Comparison of ENCODE assay signal across 8 cellular contexts in the genomic region with DNA sequence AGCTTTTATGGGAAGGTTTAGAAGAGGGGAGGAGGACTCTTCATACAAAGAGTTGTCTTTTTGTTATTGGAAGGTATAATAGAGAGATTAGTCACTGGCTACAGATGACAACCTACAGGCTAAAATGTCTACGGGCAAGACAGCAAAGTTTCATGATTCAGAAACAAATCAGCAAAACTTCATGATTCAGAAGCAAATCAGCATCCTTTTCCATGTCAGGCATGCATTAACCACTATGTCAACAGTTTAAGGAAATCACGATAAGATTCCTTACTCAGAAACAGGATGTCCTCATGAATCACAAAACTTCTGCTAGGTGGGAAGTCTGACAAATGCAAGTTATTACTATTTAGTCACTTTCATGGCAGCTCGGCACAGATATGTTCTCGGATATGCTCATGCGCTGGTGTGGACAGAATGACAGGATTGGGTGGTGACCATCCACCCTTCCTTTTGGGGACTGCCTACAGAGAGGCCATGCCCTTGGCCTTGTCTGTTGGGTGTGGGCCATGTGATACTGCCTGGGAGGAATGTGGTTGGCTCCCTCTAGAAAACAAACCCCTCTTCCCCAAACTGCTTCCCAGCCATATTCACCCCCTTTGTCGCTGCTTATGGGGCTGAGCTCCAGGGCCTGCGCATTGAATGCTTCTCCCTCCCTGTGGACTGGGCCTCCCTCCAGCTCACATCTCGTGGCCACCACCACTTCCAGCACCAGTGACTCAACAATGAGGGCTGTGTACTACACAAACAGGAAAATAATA. TPM values are rescaled to one million over a fixed set of nuclear protein-coding genes. Genes with fewer than 3 reads are reported as not detected.
A peak's percentile ranks its signal among the peaks of the same experiment; 100 is the strongest.
DNase-seq lines count a peak whose midpoint lies in the region; ATAC-seq and TF ChIP-seq lines count a peak whose summit lies in the region.

No MANE protein-coding gene starts in this region.

- TF ChIP-seq POLR2A in breast epithelium (IDR thresholded peaks at IDR 0.05) (no peak), testis (IDR thresholded peaks at IDR 0.05) (no peak)

- H3K4me1 ChIP-seq in breast epithelium (peaks cover 15 to 40% of the 10 kb centered on the region in 2 donors), testis (peaks cover 18% of the 10 kb centered on the region)

- WGBS in testis, 2 donors, result 54 to 65% methylated on average over 8 of the region's 8 CpGs

- peak overlapping the region; percentile 96 for H3K27ac ChIP-seq in breast epithelium
- peak overlapping the region; percentile 44 to 74 for H3K27ac ChIP-seq in testis

- DNase-seq in MG63 (peak; percentile 96), breast epithelium (ENCODE audit: low spot score in 2 of 2) (peak in 1 of 2 donors; percentile 71), left lobe of liver (ENCODE audit: low spot score) (no peak), testis (peak; percentile 46), activated gamma-delta T cell treated with Interleukin-2 at 50 U/mL for 16 hours (no peak), Kasumi-1 (lab: John Stamatoyannopoulos, UW) (no peak), cerebellum (ENCODE audit: low spot score) (no peak)

- TF ChIP-seq CTCF in breast epithelium (IDR thresholded peaks at IDR 0.05) (no peak), testis (IDR thresholded peaks at IDR 0.05) (no peak)

- no peaks in the 10 kb centered on the region for H3K27me3 ChIP-seq in MG63
- H3K27me3 ChIP-seq in breast epithelium, result no peaks in the 10 kb centered on the region
- H3K27me3 ChIP-seq in testis, result no peaks in the 10 kb centered on the region

- no peak overlapping the region for H3K4me3 ChIP-seq in MG63
- H3K4me3 ChIP-seq in breast epithelium, result peak overlapping the region in 1 of 3 donors; percentile 43
- H3K4me3 ChIP-seq in testis, result no peak overlapping the region

- H3K9me3 ChIP-seq in MG63 (no peaks in the 10 kb centered on the region; the same call in 1 of the 2 replicates), breast epithelium (no peaks in the 10 kb centered on the region), testis (no peaks in the 10 kb centered on the region)

- H3K36me3 ChIP-seq in MG63 (no peaks in the 10 kb centered on the region), breast epithelium (no peaks in the 10 kb centered on the region), testis (ENCODE audit: low read depth, missing control alignments) (no peaks in the 10 kb centered on the region)

- intact Hi-C loops in breast epithelium (cut with DNase I; ENCODE audit: low total_unique reads) (no loop called here), testis (cut with DNase I; ENCODE audit: low total_unique reads) (no loop called here)

- ATAC-seq in left lobe of liver (peak; percentile 24), HG03196 (IDR thresholded peaks at IDR 0.05; ENCODE audit: unreplicated experiment) (no peak)

RNA-seq across cellular contexts. Expression of gene C11orf91, which starts 10.2 kb away (rescaled TPM):
- not detected in 2 replicates for total RNA-seq in MG63 (2014; rRNA removed; shearing (Covaris generic); ENCODE audit: low replicate concordance)
- total RNA-seq in breast epithelium (not detected), left lobe of liver (not detected), testis (under 1 TPM in 1 of 2 donors, not detected in 1; 0.81 TPM), cerebellum (not detected)
- 12.8 TPM for polyA plus RNA-seq in testis (ENCODE audit: insufficient read depth, low read depth, low replicate concordance)

RNA-seq across cellular contexts. Expression of gene CD59, which starts 45.8 kb away (rescaled TPM):
- 360 and 394 TPM in 2 replicates for total RNA-seq in MG63 (2014; rRNA removed; shearing (Covaris generic); ENCODE audit: low replicate concordance)
- total RNA-seq in breast epithelium (100 to 1,000 TPM; 296 to 563 (median 375) TPM), left lobe of liver (149 TPM), testis (100 to 1,000 TPM; 157 to 230 TPM), cerebellum (59.8 TPM)
- polyA plus RNA-seq in testis (ENCODE audit: insufficient read depth, low read depth, low replicate concordance), result 343 TPM

Comparison
In these comparisons a context has a peak if more than half of its experiments do, and no peak if none do; other contexts are left out.
1. DNase-seq: peak in MG63 (single experiment) and testis (single experiment); none in left lobe of liver (single experiment), activated gamma-delta T cell treated with Interleukin-2 at 50 U/mL for 16 hours (single experiment), Kasumi-1 (0 of 2) and cerebellum (single experiment).